In genomic region chr6:84967965-84968364, GRCh38 we compare ENCODE assay signal across 22 cellular contexts.
"Had no signal": no experiment of that assay in that cellular context is flagged by ENCODE, and none has a peak within 500 bp of the region (broad histone marks: within the 10 kb centered on the region; RNA-seq: fewer than 3 reads in every experiment).

No MANE protein-coding gene starts in this region.

- H3K4me1 ChIP-seq: colonic mucosa, heart right ventricle, prostate gland, right atrium auricular region, suprapubic skin, transverse colon, vagina had no signal

- H3K27ac ChIP-seq: colonic mucosa, epithelial cell of prostate, heart right ventricle, prostate gland, right atrium auricular region, suprapubic skin, transverse colon, vagina had no signal

- DNase-seq: colonic mucosa; effector CD8-positive, alpha-beta T cell; glutamatergic neuron; heart right ventricle; kidney; mucosa of descending colon; naive B cell; nucleus accumbens; stimulated activated CD4-positive, alpha-beta T cell treated with anti-CD3 and anti-CD28 coated beads, Interleukin-12 subunit alpha, Interleukin-12 subunit beta, amount 100 ng/mL, for 4 hours; stimulated activated CD4-positive, alpha-beta T cell treated with anti-CD3 and anti-CD28 coated beads, Interleukin-1b, Interleukin-23, amount 100 ng/mL, for 48 hours; stimulated activated CD4-positive, alpha-beta T cell treated with anti-CD3 and anti-CD28 coated beads, Interleukin-4, amount 100 ng/mL, for 1 hour; stimulated activated CD8-positive, alpha-beta memory T cell treated with anti-CD3 and anti-CD28 coated beads, Interleukin-4, amount 100 ng/mL, for 48 hours; stimulated activated naive CD4-positive, alpha-beta T cell; stimulated activated naive CD8-positive, alpha-beta T cell treated with anti-CD3 and anti-CD28 coated beads, Interleukin-15, amount 100 ng/mL, for 72 hours; transverse colon had no signal

- H3K27me3 ChIP-seq: colonic mucosa, heart right ventricle, right atrium auricular region, suprapubic skin, transverse colon, vagina had no signal

- H3K9me3 ChIP-seq: colonic mucosa, prostate gland, vagina had no signal

- H3K4me3 ChIP-seq: colonic mucosa, heart right ventricle, lung, mucosa of descending colon, prostate gland, right atrium auricular region, smooth muscle cell, suprapubic skin, transverse colon, vagina had no signal

- H3K36me3 ChIP-seq: colonic mucosa, heart right ventricle, prostate gland, right atrium auricular region, suprapubic skin, transverse colon, vagina had no signal
